ENCODE assay signal across 1 cellular context in genomic region chr12:14850929-14851663, GRCh38.
TF ChIP-seq lines count a peak whose summit lies in the region.

No MANE protein-coding gene starts in this region.

TF ChIP-seq in GM23338, 12 proteins besides CTCF, POLR2A, EP300 and RAD21 (continued from another document):
- TF ChIP-seq ETS1 (IDR thresholded peaks at IDR 0.05): no peak
- no peak for TF ChIP-seq STAT1 (IDR thresholded peaks at IDR 0.05; ENCODE audit: unreplicated experiment)
- TF ChIP-seq ZNF462 (CRISPR knock-in tag; IDR thresholded peaks at IDR 0.05): no peak
- no peak for TF ChIP-seq EZH2phosphoT487 (IDR thresholded peaks at IDR 0.05; ENCODE audit: unreplicated experiment)
- no peak for TF ChIP-seq EZH2 (IDR thresholded peaks at IDR 0.05; ENCODE audit: low read depth, unreplicated experiment)
- TF ChIP-seq REST (IDR thresholded peaks at IDR 0.05; ENCODE audit: unreplicated experiment): no peak
- TF ChIP-seq ZNF331 (CRISPR knock-in tag; IDR thresholded peaks at IDR 0.05; ENCODE audit: low read depth): no peak
